ENCODE assay signal across 6 cellular contexts in genomic region chr1:67207398-67207797, GRCh38. TPM values are rescaled to one million over a fixed set of nuclear protein-coding genes. Genes with fewer than 3 reads are reported as not detected.
"Had no signal": no experiment of that assay in that cellular context is flagged by ENCODE, and none has a peak within 500 bp of the region (broad histone marks: within the 10 kb centered on the region; RNA-seq: fewer than 3 reads in every experiment).

No MANE protein-coding gene starts in this region.

RNA-seq across cellular contexts. Expression of gene IL23R, which starts 41.1 kb away (rescaled TPM):
- total RNA-seq: ascending aorta, bronchial epithelial cell, cardiac muscle cell, chondrocyte, WTC11 had no signal
- polyA plus RNA-seq: adipose tissue, cardiac muscle cell had no signal
